18 cellular contexts compared by ENCODE assay signal in genomic region chr6:170421921-170422320, GRCh38.
DNase-seq lines count a peak whose midpoint lies in the region; ATAC-seq and TF ChIP-seq lines count a peak whose summit lies in the region.
"Had no signal": no experiment of that assay in that cellular context is flagged by ENCODE, and none has a peak within 500 bp of the region (broad histone marks: within the 10 kb centered on the region; RNA-seq: fewer than 3 reads in every experiment).

No MANE protein-coding gene starts in this region.

- no peak overlapping the region for H3K4me3 Mint-ChIP-seq in GM23338
- no peak overlapping the region for H3K4me3 Mint-ChIP-seq in activated naive CD4-positive, alpha-beta T cell treated with anti-CD3 and anti-CD28 coated beads for 36 hours
- H3K4me3 Mint-ChIP-seq: CD4-positive, alpha-beta T cell; HFFc6 had no signal

- no peak overlapping the region for H3K23ac ChIP-seq in mesenchymal stem cell (ENCODE audit: low read length in 2 of 2)

- H3K79me2 ChIP-seq in GM23338 (replicated peaks; ENCODE audit: insufficient read depth), result no peaks in the 10 kb centered on the region
- peaks cover 18% of the 10 kb centered on the region for H3K79me2 ChIP-seq in PC-3 (ENCODE audit: low read length)

- DNase-seq in GM23338 (ENCODE audit: low spot score), result no peak
- peak; percentile 15 for DNase-seq in PC-3
- DNase-seq in mesenchymal stem cell, result no peak
- DNase-seq in posterior vena cava (ENCODE audit: low spot score), result peak; percentile 34
- DNase-seq in activated CD4-positive, alpha-beta T cell treated with anti-CD3 and anti-CD28 coated beads for 4 hours, result no peak
- DNase-seq in activated gamma-delta T cell (lab: John Stamatoyannopoulos, UW), result no peak
- no peak for DNase-seq in activated naive CD4-positive, alpha-beta T cell treated with anti-CD3 and anti-CD28 coated beads for 36 hours
- DNase-seq: AML-193; Caco-2; CD4-positive, alpha-beta T cell; HFFc6 had no signal

- POLR2A ChIA-PET in PC-3 (lab: Charles Lee; ENCODE audit: unreplicated experiment), result no interaction called here

- peaks cover 12% of the 10 kb centered on the region for H3K27me3 Mint-ChIP-seq in GM23338 (ENCODE audit: insufficient read depth, low read depth, poor library complexity)
- H3K27me3 Mint-ChIP-seq in activated naive CD4-positive, alpha-beta T cell treated with anti-CD3 and anti-CD28 coated beads for 36 hours (ENCODE audit: low read depth), result peaks cover 26% of the 10 kb centered on the region

- no peak overlapping the region for H4K8ac ChIP-seq in mesenchymal stem cell (ENCODE audit: low read length)

- H2BK15ac ChIP-seq in mesenchymal stem cell (ENCODE audit: low read depth, poor library complexity, severe bottlenecking), result no peak overlapping the region

- no peak overlapping the region for H2BK120ac ChIP-seq in mesenchymal stem cell (ENCODE audit: low read depth, low read length)

- peak overlapping the region; percentile 43 for H4K91ac ChIP-seq in mesenchymal stem cell (ENCODE audit: low read length)

- H3K4me2 ChIP-seq in GM23338 (no peak overlapping the region), PC-3 (ENCODE audit: low read length) (peak overlapping the region; percentile 81), mesenchymal stem cell (ENCODE audit: low read length, poor library complexity, severe bottlenecking) (no peak overlapping the region)
- H3K4me2 ChIP-seq: A549 had no signal

- H3K9ac ChIP-seq in PC-3 (ENCODE audit: low read length) (peak overlapping the region; percentile 74), mesenchymal stem cell (ENCODE audit: low read length) (no peak overlapping the region)
- H3K9ac ChIP-seq: GM23248 had no signal

- H3K4me3 ChIP-seq in GM23338 (no peak overlapping the region), PC-3 (ENCODE audit: low read length) (peak overlapping the region; percentile 71), mesenchymal stem cell (ENCODE audit: insufficient read depth in 1 of 2, low read depth in 1 of 2, low read length in 2 of 2) (no peak overlapping the region)
- H3K4me3 ChIP-seq: A549 had no signal

- 89% methylated on average over 9 of the region's 10 CpGs for WGBS in mesenchymal stem cell

- H2BK5ac ChIP-seq in mesenchymal stem cell (ENCODE audit: low read depth, low read length, poor library complexity, severe bottlenecking), result no peak overlapping the region

- H3K4me1 ChIP-seq in GM23338 (ENCODE audit: insufficient read depth) (no peaks in the 10 kb centered on the region), PC-3 (ENCODE audit: insufficient read depth, low read length) (peaks cover 6% of the 10 kb centered on the region), mesenchymal stem cell (ENCODE audit: control insufficient read depth, insufficient read depth, low read depth, low read length) (peaks cover 14% of the 10 kb centered on the region)
- H3K4me1 ChIP-seq: A549, Caco-2 had no signal

- no peak overlapping the region for H2AK5ac ChIP-seq in mesenchymal stem cell (ENCODE audit: low read length, severe bottlenecking)

- H3K9me3 Mint-ChIP-seq in GM23338, result no peaks in the 10 kb centered on the region
- no peaks in the 10 kb centered on the region for H3K9me3 Mint-ChIP-seq in activated naive CD4-positive, alpha-beta T cell treated with anti-CD3 and anti-CD28 coated beads for 36 hours
- H3K9me3 Mint-ChIP-seq: CD4-positive, alpha-beta T cell; HFFc6 had no signal

- BruUV-seq in PC-3 (replicated peaks; lab: Mats Ljungman, UMichigan), result no TSS peak

- TF ChIP-seq CTCF in GM23338 (conservative IDR thresholded peaks at IDR 0.05; ENCODE audit: low read depth in 2 of 2), result no peak
- no peak for TF ChIP-seq CTCF in PC-3 (conservative IDR thresholded peaks at IDR 0.05; ENCODE audit: low read depth, low read length)

- intact Hi-C loops in PC-3 (cut with micrococcal nuclease) (no loop called here), posterior vena cava (cut with DNase I) (no loop called here)
- intact Hi-C loops in activated naive CD4-positive, alpha-beta T cell treated with anti-CD3 and anti-CD28 coated beads for 36 hours (cut with micrococcal nuclease), result no loop called here

- H3K18ac ChIP-seq in mesenchymal stem cell (ENCODE audit: low read depth in 1 of 2, low read length in 2 of 2), result no peak overlapping the region

- no peaks in the 10 kb centered on the region for H3K36me3 Mint-ChIP-seq in GM23338 (ENCODE audit: low read depth)
- no peaks in the 10 kb centered on the region for H3K36me3 Mint-ChIP-seq in activated naive CD4-positive, alpha-beta T cell treated with anti-CD3 and anti-CD28 coated beads for 36 hours (ENCODE audit: low read depth)

- ATAC-seq in GM23338, result no peak
- peak; percentile 65 for ATAC-seq in PC-3
- no peak for ATAC-seq in HG03442 (IDR thresholded peaks at IDR 0.05; ENCODE audit: unreplicated experiment)
- ATAC-seq: HCT116 had no signal

- H4K20me1 ChIP-seq in GM23338 (replicated peaks; ENCODE audit: insufficient read depth) (no peaks in the 10 kb centered on the region), PC-3 (ENCODE audit: low read length) (no peaks in the 10 kb centered on the region)

- no peak overlapping the region for H3K27ac ChIP-seq in GM23338 (ENCODE audit: low read depth)
- no peak overlapping the region for H3K27ac ChIP-seq in PC-3 (ENCODE audit: low read length)
- no peak overlapping the region for H3K27ac ChIP-seq in mesenchymal stem cell (ENCODE audit: low read length, poor library complexity, severe bottlenecking)
- H3K27ac ChIP-seq: 22Rv1, A549, C4-2B, GM23248, HL-60 had no signal

- H3K27me3 ChIP-seq in GM23338 (ENCODE audit: insufficient read depth), result no peaks in the 10 kb centered on the region
- no peaks in the 10 kb centered on the region for H3K27me3 ChIP-seq in PC-3 (ENCODE audit: low read length)
- H3K27me3 ChIP-seq in mesenchymal stem cell (ENCODE audit: control insufficient read depth in 1 of 2, insufficient read depth in 1 of 2, low read length in 2 of 2), result peaks cover 0 to 37% of the 10 kb centered on the region in 2 experiments

- no peaks in the 10 kb centered on the region for H3K36me3 ChIP-seq in GM23338 (ENCODE audit: insufficient read depth)
- H3K36me3 ChIP-seq in PC-3 (ENCODE audit: low read depth, low read length), result no peaks in the 10 kb centered on the region
- no peaks in the 10 kb centered on the region for H3K36me3 ChIP-seq in mesenchymal stem cell (ENCODE audit: control insufficient read depth in 1 of 2, insufficient read depth in 2 of 2, low read depth in 1 of 2, low read length in 2 of 2)

- peak overlapping the region; percentile 18; the same call in 1 of the 2 replicates for H2AFZ ChIP-seq in GM23338
- H2AFZ ChIP-seq in PC-3 (ENCODE audit: low read length), result no peak overlapping the region
- no peak overlapping the region for H2AFZ ChIP-seq in mesenchymal stem cell (ENCODE audit: low read depth, low read length)
- H2AFZ ChIP-seq: GM23248 had no signal

- H3K9me2 ChIP-seq in GM23338 (ENCODE audit: insufficient read depth), result no peaks in the 10 kb centered on the region
- no peaks in the 10 kb centered on the region for H3K9me2 ChIP-seq in PC-3 (replicated peaks; ENCODE audit: low read length)

- no peak overlapping the region for H2BK12ac ChIP-seq in mesenchymal stem cell (ENCODE audit: low read length in 2 of 2)

- CTCF ChIA-PET in PC-3 (lab: Charles Lee), result no interaction called here
- CTCF ChIA-PET in activated naive CD4-positive, alpha-beta T cell treated with anti-CD3 and anti-CD28 coated beads for 36 hours (lab: Charles Lee), result no interaction called here

- no peaks in the 10 kb centered on the region for H3K79me1 ChIP-seq in mesenchymal stem cell (replicated peaks; ENCODE audit: low read length, poor library complexity, severe bottlenecking)

- no peak overlapping the region for H3K4ac ChIP-seq in mesenchymal stem cell (ENCODE audit: low read depth in 1 of 2, low read length in 2 of 2)

- peaks cover 17% of the 10 kb centered on the region for H3K4me1 Mint-ChIP-seq in GM23338
- H3K4me1 Mint-ChIP-seq in activated naive CD4-positive, alpha-beta T cell treated with anti-CD3 and anti-CD28 coated beads for 36 hours (ENCODE audit: low read depth), result no peaks in the 10 kb centered on the region

- no peak overlapping the region for H3K14ac ChIP-seq in mesenchymal stem cell (ENCODE audit: low read length in 2 of 2)

- H3K27ac Mint-ChIP-seq in GM23338, result no peak overlapping the region
- no peak overlapping the region for H3K27ac Mint-ChIP-seq in activated naive CD4-positive, alpha-beta T cell treated with anti-CD3 and anti-CD28 coated beads for 36 hours
- H3K27ac Mint-ChIP-seq: CD4-positive, alpha-beta T cell; HFFc6 had no signal

- H3F3A ChIP-seq in GM23338 (replicated peaks; ENCODE audit: low read depth) (no peaks in the 10 kb centered on the region), PC-3 (ENCODE audit: low read length, unreplicated experiment) (no peaks in the 10 kb centered on the region)

- no peaks in the 10 kb centered on the region for H3K9me3 ChIP-seq in PC-3 (ENCODE audit: low read length)
- H3K9me3 ChIP-seq in mesenchymal stem cell (ENCODE audit: control insufficient read depth, low read length), result no peaks in the 10 kb centered on the region
- H3K9me3 ChIP-seq: A549, Caco-2 had no signal

TF ChIP-seq in GM23338, 12 proteins besides CTCF, POLR2A, EP300 and RAD21 (continues in another document):
- no peak for TF ChIP-seq STAT1 (IDR thresholded peaks at IDR 0.05; ENCODE audit: unreplicated experiment)
- TF ChIP-seq POLR2AphosphoS5 (IDR thresholded peaks at IDR 0.05; ENCODE audit: low read depth), result no peak

Comparison
In these comparisons a context has a peak if more than half of its experiments do, and no peak if none do; other contexts are left out.
1. DNase-seq: peak in PC-3 (single experiment) and posterior vena cava (single experiment); none in GM23338 (single experiment), mesenchymal stem cell (single experiment), activated CD4-positive, alpha-beta T cell treated with anti-CD3 and anti-CD28 coated beads for 4 hours (0 of 2), activated gamma-delta T cell (single experiment) and activated naive CD4-positive, alpha-beta T cell treated with anti-CD3 and anti-CD28 coated beads for 36 hours (single experiment).